In genomic region chr11:25272214-25272613, GRCh38 we compare ENCODE assay signal across 1 cellular context.
TF ChIP-seq lines count a peak whose summit lies in the region.

No MANE protein-coding gene starts in this region.

TF ChIP-seq in SK-N-SH, 30 proteins besides CTCF, POLR2A, EP300 and RAD21 (continued from another document):
- no peak for TF ChIP-seq ZBTB33 (IDR thresholded peaks at IDR 0.05; ENCODE audit: borderline replicate concordance, low read depth)
- TF ChIP-seq EZH2phosphoT487 (IDR thresholded peaks at IDR 0.05; ENCODE audit: borderline replicate concordance, low read depth), result no peak
TF ChIP-seq in SK-N-SH: peak in this region for 0.
